Comparison of ENCODE assay signal across 28 cellular contexts in the genomic region with DNA sequence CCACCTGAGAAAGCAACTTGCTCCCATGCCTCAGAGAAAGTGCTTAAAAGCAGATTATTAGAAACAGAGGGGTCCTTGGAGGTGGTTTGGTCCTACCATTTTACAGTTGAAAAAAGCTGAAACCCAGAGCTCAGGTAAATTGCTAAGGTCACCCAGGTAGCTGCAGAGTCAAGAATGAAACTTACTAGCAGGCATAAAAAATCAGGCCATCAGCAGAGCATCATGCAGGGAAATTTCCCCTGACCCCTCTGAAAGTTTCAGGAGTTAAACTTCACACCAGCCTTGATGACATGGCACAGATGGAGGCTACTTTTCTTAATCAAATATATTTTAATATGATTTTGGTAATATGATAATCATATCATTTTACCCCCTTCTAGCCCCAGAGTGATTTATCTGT.
"Had no signal": no experiment of that assay in that cellular context is flagged by ENCODE, and none has a peak within 500 bp of the region (broad histone marks: within the 10 kb centered on the region; RNA-seq: fewer than 3 reads in every experiment).

No MANE protein-coding gene starts in this region.

- H3K4me1 ChIP-seq: SJCRH30 had no signal

- DNase-seq: activated CD4-positive, alpha-beta T cell treated with anti-CD3 and anti-CD28 coated beads for 48 hours; activated CD4-positive, alpha-beta T cell treated with anti-CD3 and anti-CD28 coated beads, Interleukin-2, amount 50 U/mL, for 4 hours; activated CD4-positive, CD25-positive, alpha-beta regulatory T cell treated with anti-CD3 and anti-CD28 coated beads, Interleukin-2, amount 50 U/mL, for 72 hours; activated CD8-positive, alpha-beta memory T cell treated with anti-CD3 and anti-CD28 coated beads, Interleukin-2, amount 50 U/mL, for 48 hours; activated CD8-positive, alpha-beta T cell treated with anti-CD3 and anti-CD28 coated beads, Interleukin-2, amount 10 ng/mL, durations not matched to agents 7 days and 5 days; activated effector memory CD4-positive, alpha-beta T cell treated with Interleukin-2 at 50 U/mL for 16 hours; activated naive CD4-positive, alpha-beta T cell; activated naive CD8-positive, alpha-beta T cell treated with anti-CD3 and anti-CD28 coated beads, Interleukin-2, amount 50 U/mL, for 24 hours; activated T-cell treated with anti-CD3 and anti-CD28 coated beads, Interleukin-2, amount 50 U/mL, for 1 hour; amniotic stem cell; KBM-7; MG63; NCI-H1105; NCI-H1436; NCI-H1694 treated with DMSO at 0.1 percent for 48 hours; NCI-H2029 treated with DMSO at 0.1 percent for 48 hours; NCI-H345; NCI-H510A; NCI-H526 treated with DMSO at 0.1 percent for 48 hours; NCI-H82; Right ventricle myocardium superior; SJCRH30; SW 1271 had no signal

- H3K36me3 ChIP-seq: MG63, SJCRH30 had no signal

- H3K9me3 ChIP-seq: MG63, SJCRH30 had no signal

- H3K27ac Mint-ChIP-seq: activated CD8-positive, alpha-beta T cell treated with anti-CD3 and anti-CD28 coated beads, Interleukin-2, amount 10 ng/mL, durations not matched to agents 7 days and 5 days; activated naive CD4-positive, alpha-beta T cell treated with anti-CD3 and anti-CD28 coated beads, Interleukin-2, amount 50 U/mL, for 72 hours; brain had no signal

- ATAC-seq: activated CD8-positive, alpha-beta T cell treated with anti-CD3 and anti-CD28 coated beads, Interleukin-2, amount 10 ng/mL, durations not matched to agents 7 days and 5 days; activated naive CD4-positive, alpha-beta T cell treated with anti-CD3 and anti-CD28 coated beads, Interleukin-2, amount 50 U/mL, for 72 hours; activated naive CD8-positive, alpha-beta T cell treated with anti-CD3 and anti-CD28 coated beads, Interleukin-2, amount 50 U/mL, for 24 hours; Panc1; SK-N-SH treated with all-trans-retinoic acid at 6 μM for 48 hours had no signal

- H3K9me3 Mint-ChIP-seq: activated naive CD4-positive, alpha-beta T cell treated with anti-CD3 and anti-CD28 coated beads, Interleukin-2, amount 50 U/mL, for 72 hours; activated naive CD8-positive, alpha-beta T cell treated with anti-CD3 and anti-CD28 coated beads, Interleukin-2, amount 50 U/mL, for 24 hours; brain had no signal

- H3K4me3 ChIP-seq: MG63, SJCRH30 had no signal

- H3K27me3 Mint-ChIP-seq: activated naive CD8-positive, alpha-beta T cell treated with anti-CD3 and anti-CD28 coated beads, Interleukin-2, amount 50 U/mL, for 24 hours; brain had no signal

- H3K27me3 ChIP-seq: MG63, SJCRH30 had no signal

- H3K4me3 Mint-ChIP-seq: activated CD8-positive, alpha-beta T cell treated with anti-CD3 and anti-CD28 coated beads, Interleukin-2, amount 10 ng/mL, durations not matched to agents 7 days and 5 days; activated naive CD8-positive, alpha-beta T cell treated with anti-CD3 and anti-CD28 coated beads, Interleukin-2, amount 50 U/mL, for 24 hours; brain had no signal

- H3K27ac ChIP-seq: RWPE1, SJCRH30 had no signal
